20 cellular contexts compared by ENCODE assay signal in genomic region chr2:223856584-223856983, GRCh38. TPM values are rescaled to one million over a fixed set of nuclear protein-coding genes. Genes with fewer than 3 reads are reported as not detected.
DNase-seq lines count a peak whose midpoint lies in the region; ATAC-seq, FAIRE-seq and TF ChIP-seq lines count a peak whose summit lies in the region.
"Had no signal": no experiment of that assay in that cellular context is flagged by ENCODE, and none has a peak within 500 bp of the region (broad histone marks: within the 10 kb centered on the region; RNA-seq: fewer than 3 reads in every experiment).

No MANE protein-coding gene starts in this region.

- no peak overlapping the region for H3K9ac ChIP-seq in GM12878 (ENCODE audit: control insufficient read depth, insufficient read depth, low read length)
- no peak overlapping the region for H3K9ac ChIP-seq in colonic mucosa (ENCODE audit: low read depth in 2 of 2, low read length in 2 of 2)
- H3K9ac ChIP-seq in SK-N-SH = no peak overlapping the region

- H3K36me3 ChIP-seq in Caco-2 (ENCODE audit: control insufficient read depth, insufficient read depth, low read length) (no peaks in the 10 kb centered on the region), GM12878 (ENCODE audit: control insufficient read depth in 2 of 2, insufficient read depth in 2 of 2, low read length in 1 of 2) (no peaks in the 10 kb centered on the region; a peak in 1 of 4 replicates), colonic mucosa (no peaks in the 10 kb centered on the region), SK-N-SH (replicated peaks in 1 of 2; ENCODE audit: control insufficient read depth in 1 of 2, insufficient read depth in 2 of 2, low read length in 1 of 2) (peaks cover 0 to 8% of the 10 kb centered on the region in 2 experiments), left lung (peaks cover 0 to 22% of the 10 kb centered on the region in 2 donors)
- H3K36me3 ChIP-seq: right lobe of liver had no signal

- H3K9me3 ChIP-seq in Caco-2 (no peaks in the 10 kb centered on the region), GM12878 (replicated peaks; ENCODE audit: control insufficient read depth, insufficient read depth, low read length) (peaks cover 2% of the 10 kb centered on the region; the same call in 1 of the 3 replicates), colonic mucosa (no peaks in the 10 kb centered on the region), SK-N-SH (no peaks in the 10 kb centered on the region), left lung (no peaks in the 10 kb centered on the region)
- H3K9me3 ChIP-seq: esophagus muscularis mucosa, right lobe of liver had no signal

- no peaks in the 10 kb centered on the region for H3K9me3 Mint-ChIP-seq in Caco-2 (ENCODE audit: unreplicated experiment)
- H3K9me3 Mint-ChIP-seq: CD8-positive, alpha-beta T cell; GM23338; T-cell had no signal

- no peaks in the 10 kb centered on the region for H3K27me3 Mint-ChIP-seq in Caco-2 (ENCODE audit: insufficient read depth, unreplicated experiment)
- H3K27me3 Mint-ChIP-seq: T-cell had no signal

- SMC1A ChIA-PET in GM12878 (lab: Charles Lee; ENCODE audit: uncharacterized antibody, unreplicated experiment) = interaction anchor here (1.1 kb wide), 1 partner anchor 40 kb away, joined by 3 read pairs; no protein-coding TSS in a partner anchor

- 33% methylated on average over 5 of the region's 5 CpGs for WGBS in GM12878 (ENCODE audit: insufficient coverage, insufficient replicate concordance, low lambda C conversion rate, missing lambda C conversion rate)
- 89% methylated on average over 5 of the region's 5 CpGs for WGBS in SK-N-SH (ENCODE audit: low lambda C conversion rate)

- BruUV-seq in Caco-2 (replicated peaks; lab: Mats Ljungman, UMichigan) (TSS peak; percentile 77), GM12878 (replicated peaks; lab: Mats Ljungman, UMichigan) (no TSS peak)

- H3K4me1 ChIP-seq in Caco-2 = peaks cover 94% of the 10 kb centered on the region
- peaks cover 9% of the 10 kb centered on the region for H3K4me1 ChIP-seq in GM12878 (ENCODE audit: control insufficient read depth, insufficient read depth, low read length)
- peaks cover 3% of the 10 kb centered on the region for H3K4me1 ChIP-seq in colonic mucosa
- H3K4me1 ChIP-seq in SK-N-SH (ENCODE audit: control insufficient read depth in 1 of 2, insufficient read depth in 2 of 2, low read depth in 1 of 2, low read length in 1 of 2) = peaks cover 0 to 3% of the 10 kb centered on the region in 2 experiments; a peak in 1 of 4 replicates
- peaks cover 0 to 4% of the 10 kb centered on the region in 2 donors for H3K4me1 ChIP-seq in left lung
- H3K4me1 ChIP-seq: esophagus muscularis mucosa had no signal

- H3K27me3 ChIP-seq in Caco-2 (replicated peaks; ENCODE audit: control insufficient read depth, insufficient read depth, low read length) (no peaks in the 10 kb centered on the region), GM12878 (replicated peaks in 1 of 2; ENCODE audit: control insufficient read depth in 2 of 2, insufficient read depth in 2 of 2, low read length in 1 of 2) (no peaks in the 10 kb centered on the region), colonic mucosa (no peaks in the 10 kb centered on the region), SK-N-SH (ENCODE audit: insufficient read depth) (no peaks in the 10 kb centered on the region), left lung (no peaks in the 10 kb centered on the region)
- H3K27me3 ChIP-seq: esophagus muscularis mucosa, right lobe of liver had no signal

- no peaks in the 10 kb centered on the region for H3K9me2 ChIP-seq in SK-N-SH

- DNase-seq in Caco-2 = no peak
- no peak for DNase-seq in GM12878 (ENCODE audit: low read depth, low spot score)
- DNase-seq in D721Med (ENCODE audit: insufficient read length, low spot score) = no peak
- no peak for DNase-seq in colonic mucosa
- DNase-seq in SK-N-SH = no peak
- DNase-seq in left lung = no peak
- DNase-seq: activated naive CD4-positive, alpha-beta T cell; anterior cingulate cortex; CD8-positive, alpha-beta T cell; DND-41; effector CD8-positive, alpha-beta T cell; left ventricle myocardium superior; NCI-H146; right lobe of liver; T-cell had no signal

- H2AFZ ChIP-seq in GM12878 (ENCODE audit: control insufficient read depth, low read depth, low read length) (no peak overlapping the region), SK-N-SH (ENCODE audit: low read depth) (no peak overlapping the region)
- H2AFZ ChIP-seq: GM23338 had no signal

- H3K4me3 ChIP-seq in Caco-2 (ENCODE audit: low read depth, low read length) (no peak overlapping the region), GM12878 (no peak overlapping the region), colonic mucosa (no peak overlapping the region), SK-N-SH (ENCODE audit: low read depth in 2 of 2, low read length in 1 of 2) (no peak overlapping the region), left lung (no peak overlapping the region)
- H3K4me3 ChIP-seq: esophagus muscularis mucosa, GM23338, right lobe of liver had no signal

- in situ Hi-C loops in GM12878 (cut with MboI) = no loop called here

- TF ChIP-seq CTCF in Caco-2 (IDR thresholded peaks at IDR 0.05; ENCODE audit: insufficient read depth in 1 of 2, low read depth in 1 of 2, low read length in 1 of 2, severe bottlenecking in 1 of 2, unreplicated experiment in 1 of 2) (no peak), GM12878 (IDR thresholded peaks at IDR 0.05 in 2 of 3, conservative IDR thresholded peaks at IDR 0.05 in 1 of 3; ENCODE audit: control insufficient read depth in 2 of 3, extremely low read depth in 1 of 3, insufficient read depth in 1 of 3, low read depth in 3 of 3, low read length in 3 of 3) (no peak), D721Med (IDR thresholded peaks at IDR 0.05; ENCODE audit: insufficient read depth, missing control alignments) (no peak), colonic mucosa (IDR thresholded peaks at IDR 0.05) (no peak), SK-N-SH (IDR thresholded peaks at IDR 0.05) (no peak), left lung (IDR thresholded peaks at IDR 0.05) (no peak)

- TF ChIP-seq EP300 in GM12878 (IDR thresholded peaks at IDR 0.05; ENCODE audit: borderline replicate concordance in 1 of 2, control insufficient read depth in 1 of 2, low read depth in 2 of 2, low read length in 2 of 2) (no peak), SK-N-SH (IDR thresholded peaks at IDR 0.05; ENCODE audit: borderline replicate concordance in 1 of 2, low read depth in 1 of 2, low read length in 1 of 2) (no peak)

- H3K27ac ChIP-seq in GM12878 (ENCODE audit: control insufficient read depth, insufficient read depth) = no peak overlapping the region
- no peak overlapping the region for H3K27ac ChIP-seq in colonic mucosa
- H3K27ac ChIP-seq in SK-N-SH (ENCODE audit: low read depth in 2 of 2, low read length in 1 of 2) = no peak overlapping the region
- no peak overlapping the region for H3K27ac ChIP-seq in left lung
- H3K27ac ChIP-seq: esophagus muscularis mucosa, right lobe of liver, RWPE1 had no signal

- H3F3A ChIP-seq in SK-N-SH (replicated peaks; ENCODE audit: insufficient read depth) = peaks cover 5% of the 10 kb centered on the region

- H4K20me1 ChIP-seq in GM12878 (ENCODE audit: control insufficient read depth, insufficient read depth) (no peaks in the 10 kb centered on the region), SK-N-SH (ENCODE audit: insufficient read depth) (no peaks in the 10 kb centered on the region)

- TF ChIP-seq POLR2A in GM12878 (IDR thresholded peaks at IDR 0.05; ENCODE audit: low read depth, low read length) = no peak

- intact Hi-C loops in Caco-2 (cut with micrococcal nuclease; ENCODE audit: unreplicated experiment) (loop anchor here (1.0 kb wide), 2 partner anchors 19 to 76 kb away; partner anchors contain the start of gene AP1S3), GM12878 (cut with micrococcal nuclease; ENCODE audit: unreplicated experiment) (no loop called here), colonic mucosa (cut with DNase I) (no loop called here), left lung (cut with DNase I) (no loop called here)

- TF ChIP-seq RAD21 in GM12878 (IDR thresholded peaks at IDR 0.05; ENCODE audit: insufficient read depth, low read depth, low read length) = no peak
- no peak for TF ChIP-seq RAD21 in SK-N-SH (IDR thresholded peaks at IDR 0.05; ENCODE audit: low read length)

- CTCF ChIA-PET in Caco-2 (lab: Charles Lee) (interaction anchor here (1.1 kb wide), 1 partner anchor 18 kb away, joined by 4 read pairs; no protein-coding TSS in a partner anchor), GM12878 (lab: Yijun Ruan, JAX) (interaction anchor here (1.0 to 1.7 kb wide), 4 partner anchors 10 to 76 kb away, joined by 3 to 5 read pairs (median 4); no protein-coding TSS in a partner anchor), SK-N-SH (lab: Yijun Ruan, JAX) (no interaction called here)

- H3K36me3 Mint-ChIP-seq in Caco-2 (ENCODE audit: insufficient read depth, unreplicated experiment) = peaks cover 52% of the 10 kb centered on the region
- H3K36me3 Mint-ChIP-seq: T-cell had no signal

- H3K27ac Mint-ChIP-seq in Caco-2 (ENCODE audit: unreplicated experiment) = peak overlapping the region; percentile 87
- H3K27ac Mint-ChIP-seq: CD8-positive, alpha-beta T cell; GM23338; T-cell had no signal

- POLR2A ChIA-PET in Caco-2 (lab: Charles Lee) = no interaction called here
- POLR2A ChIA-PET in GM12878 (lab: Charles Lee) = no interaction called here
- POLR2A ChIA-PET in SK-N-SH (lab: Yijun Ruan, JAX) = no interaction called here

- H3K79me2 ChIP-seq in GM12878 (ENCODE audit: control insufficient read depth, insufficient read depth, low read length) (no peaks in the 10 kb centered on the region), SK-N-SH (ENCODE audit: insufficient read depth) (no peaks in the 10 kb centered on the region)

- RAD21 ChIA-PET in GM12878 (lab: Charles Lee; ENCODE audit: unreplicated experiment) = no interaction called here

- ATAC-seq in GM19043 (IDR thresholded peaks at IDR 0.05; ENCODE audit: low read depth, unreplicated experiment) (peak; percentile 43), HG03175 (IDR thresholded peaks at IDR 0.05; ENCODE audit: unreplicated experiment) (peak; percentile 52), GM12878 (peak; percentile 54), left lung (no peak)
- ATAC-seq: CD8-positive, alpha-beta T cell; GM23338; left ventricle myocardium superior; T-cell had no signal

- FAIRE-seq in GM12878 (lab: Jason Lieb, UNC) (no peak), D721Med (lab: Jason Lieb, UNC) (no peak)

- peak overlapping the region; percentile 48 for H3K4me3 Mint-ChIP-seq in Caco-2 (ENCODE audit: unreplicated experiment)
- H3K4me3 Mint-ChIP-seq: CD8-positive, alpha-beta T cell; GM23338; T-cell had no signal

- H3K4me2 ChIP-seq in GM12878 (ENCODE audit: control insufficient read depth, insufficient read depth) (peak overlapping the region; percentile 44; the same call in 1 of the 2 replicates), SK-N-SH (no peak overlapping the region)
- H3K4me2 ChIP-seq: GM23338 had no signal

- H3K4me1 Mint-ChIP-seq in Caco-2 (ENCODE audit: low read depth, unreplicated experiment) = peaks cover 78% of the 10 kb centered on the region
- H3K4me1 Mint-ChIP-seq: GM23338 had no signal

RNA-seq across cellular contexts. Expression of gene AP1S3, which starts 19.2 kb away (rescaled TPM):
- total RNA-seq in Caco-2 (2022) (180 TPM in 2 replicates), GM12878 (2014; rRNA removed) (5.6 and 6.9 TPM in 2 replicates), GM12878 (2014; rRNA removed; fragmentation: Illumina TruSeq; extraction: Trizol) (9.2 and 9.5 TPM in 2 replicates), GM12878 (2021) (7.6 and 9.2 TPM in 2 replicates), colonic mucosa (10 to 100 TPM in 1 of 2 donors, 1 to 10 TPM in 1; 8.8 to 12.0 TPM), left lung (10 to 100 TPM; 21.8 to 23.4 TPM)
- 17.5 and 22.9 TPM in 2 replicates for total RNA-seq in GM12878 (2013; cell fraction: nucleolus; rRNA removed)
- 5.0 TPM for polyA plus RNA-seq in GM12878 (2011; ENCODE audit: low read depth)
- polyA plus RNA-seq in GM12878 (2011; rRNA removed) (8.4 and 13.9 TPM in 2 replicates), GM12878 (2014; fragmentation: Illumina TruSeq; extraction: Trizol) (9.7 and 10.6 TPM in 2 replicates), GM12878 (2014; fragmentation: Nextera tagmentation; extraction: Ambion mirVana) (1 to 10 TPM; 2.6 to 3.3 TPM), GM12878 (2014; rRNA removed) (11.5 and 11.8 TPM in 2 replicates), GM12878 (2016; fragmentation: Nextera tagmentation; extraction: Ambion mirVana) (10 to 100 TPM; 13.0 to 14.3 TPM), SK-N-SH (2012; rRNA removed) (4.8 and 6.1 TPM in 2 replicates)
- 3.1 and 3.7 TPM in 2 replicates for polyA plus RNA-seq in GM12878 (2011; cell fraction: cytosol; rRNA removed)
- 1.5 and 2.2 TPM in 2 replicates for polyA plus RNA-seq in GM12878 (2011; cell fraction: nucleus; rRNA removed)
- polyA plus RNA-seq in GM12878 (2012) = 8.8 and 10.6 TPM in 2 replicates
- polyA minus RNA-seq in GM12878 (2011; rRNA and poly(A)+ RNA removed) = 2.8 and 3.2 TPM in 2 replicates
- 3.3 and 6.9 TPM in 2 replicates for polyA minus RNA-seq in GM12878 (2011; cell fraction: cytosol; rRNA and poly(A)+ RNA removed)
- 4.8 and 8.1 TPM in 2 replicates for polyA minus RNA-seq in GM12878 (2011; cell fraction: nucleus; rRNA and poly(A)+ RNA removed)
- 7.2 and 7.7 TPM in 2 replicates for polyA plus RNA-seq in SK-N-SH (2012; cell fraction: cytosol; rRNA removed)
- 1.6 and 4.1 TPM in 2 replicates for polyA plus RNA-seq in SK-N-SH (2012; cell fraction: nucleus; rRNA removed)
